In genomic region chr6:37862992-37863391, GRCh38 we compare ENCODE assay signal across 22 cellular contexts. TPM values are rescaled to one million over a fixed set of nuclear protein-coding genes. Genes with fewer than 3 reads are reported as not detected.
DNase-seq lines count a peak whose midpoint lies in the region; ATAC-seq and TF ChIP-seq lines count a peak whose summit lies in the region.
"Had no signal": no experiment of that assay in that cellular context is flagged by ENCODE, and none has a peak within 500 bp of the region (broad histone marks: within the 10 kb centered on the region; RNA-seq: fewer than 3 reads in every experiment).

No MANE protein-coding gene starts in this region.

- H3K27me3 ChIP-seq in Panc1 (ENCODE audit: control insufficient read depth, insufficient read depth, low read length): no peaks in the 10 kb centered on the region
- no peaks in the 10 kb centered on the region for H3K27me3 ChIP-seq in smooth muscle cell (ENCODE audit: low read depth)
- H3K27me3 ChIP-seq in uterus: no peaks in the 10 kb centered on the region
- H3K27me3 ChIP-seq: right atrium auricular region, stomach, upper lobe of left lung had no signal

- peaks cover 11% of the 10 kb centered on the region for H3F3A ChIP-seq in smooth muscle cell (ENCODE audit: low read depth)

- TF ChIP-seq POLR2A in uterus (IDR thresholded peaks at IDR 0.05): no peak

- H3K9me3 ChIP-seq in Panc1 (ENCODE audit: control insufficient read depth, insufficient read depth, low read depth, low read length) (no peaks in the 10 kb centered on the region), smooth muscle cell (replicated peaks; ENCODE audit: low read depth) (no peaks in the 10 kb centered on the region), uterus (no peaks in the 10 kb centered on the region)
- H3K9me3 ChIP-seq: HAP-1, right atrium auricular region, stomach, upper lobe of left lung had no signal

- no TSS peak for BruUV-seq in Panc1 (replicated peaks; lab: Mats Ljungman, UMichigan)

- H3K27ac ChIP-seq in Panc1 (ENCODE audit: low read length) (no peak overlapping the region), smooth muscle cell (ENCODE audit: low read depth) (peak overlapping the region; percentile 41), uterus (no peak overlapping the region)
- H3K27ac ChIP-seq: HL-60, right atrium auricular region, stomach, upper lobe of left lung had no signal

- CTCF ChIA-PET in Panc1 (lab: Charles Lee): interaction anchor here (0.7 kb wide), 1 partner anchor 118 kb away, joined by 3 read pairs; no protein-coding TSS in a partner anchor

- H3K4me1 Mint-ChIP-seq in natural killer cell: peaks cover 67 to 73% of the 10 kb centered on the region in 2 donors
- H3K4me1 Mint-ChIP-seq in natural killer cell treated with Interleukin-12 subunit alpha and Interleukin-12 subunit beta and Interleukin-15 and Interleukin-18, amount 100 ng/mL, for 72 hours (ENCODE audit: low read depth in 2 of 2): peaks cover 69 to 77% of the 10 kb centered on the region in 2 donors

- no peaks in the 10 kb centered on the region for H3K36me3 ChIP-seq in Panc1 (ENCODE audit: control insufficient read depth, insufficient read depth, low read length)
- H3K36me3 ChIP-seq in smooth muscle cell (ENCODE audit: low read depth): no peaks in the 10 kb centered on the region
- no peaks in the 10 kb centered on the region for H3K36me3 ChIP-seq in uterus
- H3K36me3 ChIP-seq: HAP-1, right atrium auricular region, stomach, upper lobe of left lung had no signal

- no peaks in the 10 kb centered on the region for H3K27me3 Mint-ChIP-seq in natural killer cell (ENCODE audit: low read depth in 2 of 2)
- H3K27me3 Mint-ChIP-seq in natural killer cell treated with Interleukin-12 subunit alpha and Interleukin-12 subunit beta and Interleukin-15 and Interleukin-18, amount 100 ng/mL, for 72 hours: no peaks in the 10 kb centered on the region

- peak overlapping the region; percentile 37 to 65 for H3K27ac Mint-ChIP-seq in natural killer cell
- H3K27ac Mint-ChIP-seq in natural killer cell treated with Interleukin-12 subunit alpha and Interleukin-12 subunit beta and Interleukin-15 and Interleukin-18, amount 100 ng/mL, for 72 hours: peak overlapping the region in 1 of 2 donors; percentile 45
- H3K27ac Mint-ChIP-seq: CD8-positive, alpha-beta T cell had no signal

- H4K20me1 ChIP-seq in smooth muscle cell (ENCODE audit: low read depth): peaks cover 100% of the 10 kb centered on the region

- peaks cover 100% of the 10 kb centered on the region for H3K79me2 ChIP-seq in smooth muscle cell (ENCODE audit: low read depth)

- H3K4me1 ChIP-seq in Panc1 (ENCODE audit: control insufficient read depth, insufficient read depth, low read length) (peaks cover 29% of the 10 kb centered on the region), smooth muscle cell (ENCODE audit: low read depth) (peaks cover 17% of the 10 kb centered on the region), uterus (no peaks in the 10 kb centered on the region)

- TF ChIP-seq CTCF in natural killer cell (IDR thresholded peaks at IDR 0.05) (no peak), Panc1 (IDR thresholded peaks at IDR 0.05) (no peak), epithelial cell of esophagus (IDR thresholded peaks at IDR 0.05; ENCODE audit: insufficient read depth, low read depth, low read length, missing control alignments) (no peak), smooth muscle cell (IDR thresholded peaks at IDR 0.05; ENCODE audit: borderline replicate concordance, insufficient read depth, poor library complexity, severe bottlenecking) (no peak), uterus (IDR thresholded peaks at IDR 0.05) (no peak)

- no peaks in the 10 kb centered on the region for H3K9me3 Mint-ChIP-seq in natural killer cell
- H3K9me3 Mint-ChIP-seq in natural killer cell treated with Interleukin-12 subunit alpha and Interleukin-12 subunit beta and Interleukin-15 and Interleukin-18, amount 100 ng/mL, for 72 hours: no peaks in the 10 kb centered on the region
- H3K9me3 Mint-ChIP-seq: CD8-positive, alpha-beta T cell had no signal

- no peak overlapping the region for H2AFZ ChIP-seq in smooth muscle cell (ENCODE audit: low read depth)

- POLR2A ChIA-PET in Panc1 (lab: Charles Lee): no interaction called here

- H3K9ac ChIP-seq in smooth muscle cell (ENCODE audit: low read depth): no peak overlapping the region

- in situ Hi-C loops in Panc1 (cut with HindIII; ENCODE audit: low pct_unique_long_range_greater_than_20kb, low sequenced_read_pairs): no loop called here

- no peak overlapping the region for H3K4me2 ChIP-seq in smooth muscle cell

- no peak overlapping the region for H3K4me3 ChIP-seq in Panc1 (ENCODE audit: low read depth in 2 of 2, low read length in 2 of 2)
- H3K4me3 ChIP-seq in epithelial cell of esophagus (ENCODE audit: low read length): no peak overlapping the region
- H3K4me3 ChIP-seq in smooth muscle cell: no peak overlapping the region
- H3K4me3 ChIP-seq in uterus: no peak overlapping the region
- H3K4me3 ChIP-seq: HAP-1, right atrium auricular region, stomach, upper lobe of left lung had no signal

- H3K4me3 Mint-ChIP-seq in natural killer cell: no peak overlapping the region
- H3K4me3 Mint-ChIP-seq in natural killer cell treated with Interleukin-12 subunit alpha and Interleukin-12 subunit beta and Interleukin-15 and Interleukin-18, amount 100 ng/mL, for 72 hours: no peak overlapping the region
- H3K4me3 Mint-ChIP-seq: CD8-positive, alpha-beta T cell had no signal

- no peaks in the 10 kb centered on the region for H3K36me3 Mint-ChIP-seq in natural killer cell
- H3K36me3 Mint-ChIP-seq in natural killer cell treated with Interleukin-12 subunit alpha and Interleukin-12 subunit beta and Interleukin-15 and Interleukin-18, amount 100 ng/mL, for 72 hours: no peaks in the 10 kb centered on the region

- 94% methylated on average over 2 of the region's 2 CpGs for WGBS in smooth muscle cell (ENCODE audit: low lambda C conversion rate)

- intact Hi-C loops in natural killer cell (cut with micrococcal nuclease) (no loop called here), Panc1 (cut with micrococcal nuclease; ENCODE audit: unreplicated experiment) (no loop called here), uterus (cut with DNase I; ENCODE audit: low total_unique reads) (no loop called here)

- no peak for DNase-seq in natural killer cell
- DNase-seq in natural killer cell treated with Interleukin-12 subunit alpha and Interleukin-12 subunit beta and Interleukin-15 and Interleukin-18, amount 100 ng/mL, for 72 hours (ENCODE audit: low spot score): no peak
- no peak for DNase-seq in Panc1 (ENCODE audit: low read depth, low spot score)
- peak; percentile 78 for DNase-seq in epithelial cell of esophagus (ENCODE audit: low read depth)
- no peak for DNase-seq in smooth muscle cell (lab: John Stamatoyannopoulos, UW; ENCODE audit: unreplicated experiment)
- DNase-seq in NCI-H2107 treated with DMSO at 0.1 percent for 48 hours (lab: John Stamatoyannopoulos, UW; ENCODE audit: unreplicated experiment): no peak
- no peak for DNase-seq in uterus
- no peak for DNase-seq in NCI-H2227 (lab: John Stamatoyannopoulos, UW; ENCODE audit: unreplicated experiment)
- DNase-seq: activated CD4-positive, alpha-beta T cell treated with anti-CD3 and anti-CD28 coated beads for 48 hours; activated CD8-positive, alpha-beta memory T cell treated with anti-CD3 and anti-CD28 coated beads, Interleukin-2, amount 50 U/mL, for 4 hours; CD8-positive, alpha-beta T cell; DND-41; KG1; NCI-H1105 treated with DMSO at 0.1 percent for 48 hours; nucleus accumbens; OCI-M1; stimulated activated CD4-positive, alpha-beta T cell treated with anti-CD3 and anti-CD28 coated beads, Interleukin-1b, Interleukin-23, amount 100 ng/mL, for 48 hours; stomach; upper lobe of left lung had no signal

- no peak for ATAC-seq in natural killer cell
- ATAC-seq in natural killer cell treated with Interleukin-12 subunit alpha and Interleukin-12 subunit beta and Interleukin-15 and Interleukin-18, amount 100 ng/mL, for 72 hours: no peak
- peak; percentile 71 for ATAC-seq in Panc1
- ATAC-seq: CD8-positive, alpha-beta T cell had no signal

RNA-seq across cellular contexts. Expression of gene ZFAND3, which starts 43.5 kb away (rescaled TPM):
- 10 to 100 TPM; 87.7 to 97.4 (median 90.1) TPM for total RNA-seq in natural killer cell
- total RNA-seq in natural killer cell treated with Interleukin-12 subunit alpha and Interleukin-12 subunit beta and Interleukin-15 and Interleukin-18, amount 100 ng/mL, for 72 hours: 100 to 1,000 TPM in 1 of 2 donors, 10 to 100 TPM in 1; 51.0 to 100 TPM
- total RNA-seq in Panc1 (2021; ENCODE audit: unreplicated experiment): 95.9 TPM
- 86.1 TPM for polyA plus RNA-seq in Panc1 (2012; ENCODE audit: insufficient read length)
- total RNA-seq in smooth muscle cell: 27.6 and 33.3 TPM in 2 replicates
- polyA plus RNA-seq in smooth muscle cell: 40.5 and 52.3 TPM in 2 replicates
- total RNA-seq in uterus: 10 to 100 TPM in 3 of 4 donors, 1 to 10 TPM in 1; 5.0 to 81.9 (median 54.6) TPM
